8 cellular contexts compared by ENCODE assay signal in genomic region chr3:50542177-50543034, GRCh38. TPM values are rescaled to one million over a fixed set of nuclear protein-coding genes. Genes with fewer than 3 reads are reported as not detected.
DNase-seq lines count a peak whose midpoint lies in the region; ATAC-seq and TF ChIP-seq lines count a peak whose summit lies in the region.

No MANE protein-coding gene starts in this region.

- H3K4me1 ChIP-seq in heart left ventricle, result no peaks in the 10 kb centered on the region
- no peaks in the 10 kb centered on the region for H3K4me1 ChIP-seq in prostate gland (replicated peaks)

- no peaks in the 10 kb centered on the region for H3K9me3 Mint-ChIP-seq in activated naive CD8-positive, alpha-beta T cell treated with anti-CD3 and anti-CD28 coated beads, Interleukin-2, amount 10 ng/mL, durations not matched to agents 7 days and 5 days

- no peak overlapping the region for H3K4me3 ChIP-seq in heart left ventricle
- H3K4me3 ChIP-seq in prostate gland, result no peak overlapping the region

- ATAC-seq in activated naive CD8-positive, alpha-beta T cell treated with anti-CD3 and anti-CD28 coated beads, Interleukin-2, amount 10 ng/mL, durations not matched to agents 7 days and 5 days (ENCODE audit: low read depth), result peak; percentile 72
- peak; percentile 54 to 82 (median 68) for ATAC-seq in heart left ventricle

- TF ChIP-seq POLR2A in heart left ventricle (IDR thresholded peaks at IDR 0.05) (no peak), prostate gland (IDR thresholded peaks at IDR 0.05) (no peak)

- 48 to 50% (median 50%) methylated on average over 2 of the region's 2 CpGs for WGBS in heart left ventricle, 4 donors
- 45% methylated on average over 2 of the region's 2 CpGs for WGBS in prostate gland

- H3K27ac Mint-ChIP-seq in activated naive CD8-positive, alpha-beta T cell treated with anti-CD3 and anti-CD28 coated beads, Interleukin-2, amount 10 ng/mL, durations not matched to agents 7 days and 5 days, result no peak overlapping the region

- peaks cover 28% of the 10 kb centered on the region for H3K27me3 Mint-ChIP-seq in activated naive CD8-positive, alpha-beta T cell treated with anti-CD3 and anti-CD28 coated beads, Interleukin-2, amount 10 ng/mL, durations not matched to agents 7 days and 5 days

- H3K36me3 ChIP-seq in heart left ventricle (no peaks in the 10 kb centered on the region), prostate gland (no peaks in the 10 kb centered on the region)

- H3K27ac ChIP-seq in heart left ventricle (no peak overlapping the region), prostate gland (no peak overlapping the region)

- TF ChIP-seq CTCF in heart left ventricle (IDR thresholded peaks at IDR 0.05) (peak; percentile 80 to 97 (median 90)), prostate gland (IDR thresholded peaks at IDR 0.05) (peak; percentile 81 to 96 (median 90))

- DNase-seq in DMS53 treated with DMSO at 0.1 percent for 48 hours (lab: John Stamatoyannopoulos, UW; ENCODE audit: unreplicated experiment), result peak; percentile 11
- peak; percentile 28 for DNase-seq in LHCN-M2 (ENCODE audit: low read depth)
- DNase-seq in SKM-1 (lab: John Stamatoyannopoulos, UW; ENCODE audit: unreplicated experiment), result peak; percentile 17
- DNase-seq in activated naive CD8-positive, alpha-beta T cell treated with anti-CD3 and anti-CD28 coated beads, Interleukin-2, amount 10 ng/mL, durations not matched to agents 7 days and 5 days, result peak; percentile 67
- peak in 4 of 5 donors; percentile 51 to 64 (median 56) for DNase-seq in heart left ventricle
- DNase-seq in prostate gland (ENCODE audit: low spot score), result peak; percentile 60
- DNase-seq in amniotic stem cell (lab: John Stamatoyannopoulos, UW), result no peak
- no peak for DNase-seq in NOMO-1 treated with DMSO at 0.1 percent for 48 hours (lab: John Stamatoyannopoulos, UW; ENCODE audit: unreplicated experiment)

- POLR2A ChIA-PET in activated naive CD8-positive, alpha-beta T cell treated with anti-CD3 and anti-CD28 coated beads, Interleukin-2, amount 10 ng/mL, durations not matched to agents 7 days and 5 days (lab: Charles Lee), result interaction anchor here (0.8 to 1.6 kb wide), 3 partner anchors 26 to 108 kb away, joined by 3 to 8 read pairs (median 6); partner anchors contain the start of genes C3orf18, CISH and HEMK1

- intact Hi-C loops in heart left ventricle (cut with DNase I), result loop anchor here (1.0 to 10.0 kb wide), 8 partner anchors 104 to 348 kb away; partner anchors contain the start of gene GNAT1 (in 1 of the 10)
- intact Hi-C loops in prostate gland (cut with DNase I), result loop anchor here (2.0 to 5.0 kb wide), 2 partner anchors 110 to 196 kb away; no protein-coding TSS in a partner anchor

- no peaks in the 10 kb centered on the region for H3K9me3 ChIP-seq in heart left ventricle
- no peaks in the 10 kb centered on the region for H3K9me3 ChIP-seq in prostate gland

- H3K4me3 Mint-ChIP-seq in activated naive CD8-positive, alpha-beta T cell treated with anti-CD3 and anti-CD28 coated beads, Interleukin-2, amount 10 ng/mL, durations not matched to agents 7 days and 5 days, result no peak overlapping the region

- H3K36me3 Mint-ChIP-seq in activated naive CD8-positive, alpha-beta T cell treated with anti-CD3 and anti-CD28 coated beads, Interleukin-2, amount 10 ng/mL, durations not matched to agents 7 days and 5 days, result no peaks in the 10 kb centered on the region

- peaks cover 1% of the 10 kb centered on the region for H3K4me1 Mint-ChIP-seq in activated naive CD8-positive, alpha-beta T cell treated with anti-CD3 and anti-CD28 coated beads, Interleukin-2, amount 10 ng/mL, durations not matched to agents 7 days and 5 days

- H3K27me3 ChIP-seq in heart left ventricle (no peaks in the 10 kb centered on the region), prostate gland (replicated peaks; ENCODE audit: insufficient read depth) (no peaks in the 10 kb centered on the region)

RNA-seq across cellular contexts. Expression of gene C3orf18, which starts 25.1 kb away (rescaled TPM):
- total RNA-seq in LHCN-M2 (2014; rRNA removed) (15.1 and 18.7 TPM in 2 replicates), heart left ventricle (10 to 100 TPM; 25.4 to 56.8 (median 40.0) TPM), prostate gland (10 to 100 TPM in 1 of 2 donors, 1 to 10 TPM in 1; 7.5 to 11.0 TPM)
- polyA plus RNA-seq in LHCN-M2 (2012), result 9.4 TPM
- 10 to 100 TPM; 53.2 to 58.4 TPM for total RNA-seq in activated naive CD8-positive, alpha-beta T cell treated with anti-CD3 and anti-CD28 coated beads, Interleukin-2, amount 10 ng/mL, durations not matched to agents 7 days and 5 days
- polyA plus RNA-seq in heart left ventricle, result 10 to 100 TPM; 28.7 to 28.9 TPM

RNA-seq across cellular contexts. Expression of gene HEMK1, which starts 26.9 kb away (rescaled TPM):
- total RNA-seq in LHCN-M2 (2014; rRNA removed) (10.5 and 11.4 TPM in 2 replicates), heart left ventricle (10 to 100 TPM in 7 of 9 donors, 1 to 10 TPM in 2; 7.8 to 19.7 (median 13.8) TPM), prostate gland (10 to 100 TPM in 1 of 2 donors, 1 to 10 TPM in 1; 8.5 to 17.1 TPM)
- polyA plus RNA-seq in LHCN-M2 (2012), result 14.1 TPM
- total RNA-seq in activated naive CD8-positive, alpha-beta T cell treated with anti-CD3 and anti-CD28 coated beads, Interleukin-2, amount 10 ng/mL, durations not matched to agents 7 days and 5 days, result 100 to 1,000 TPM in 1 of 2 experiments, 10 to 100 TPM in 1; 97.4 to 102 TPM
- polyA plus RNA-seq in heart left ventricle, result 10 to 100 TPM; 10.9 to 16.7 TPM

RNA-seq across cellular contexts. Expression of gene CACNA2D2, which starts 39.0 kb away (rescaled TPM):
- not detected in 2 replicates for total RNA-seq in LHCN-M2 (2014; rRNA removed)
- 0.05 TPM for polyA plus RNA-seq in LHCN-M2 (2012)
- 1 to 10 TPM; 2.1 to 2.5 TPM for total RNA-seq in activated naive CD8-positive, alpha-beta T cell treated with anti-CD3 and anti-CD28 coated beads, Interleukin-2, amount 10 ng/mL, durations not matched to agents 7 days and 5 days
- 1 to 10 TPM in 8 of 9 donors, under 1 TPM in 1; 0.95 to 3.6 (median 2.7) TPM for total RNA-seq in heart left ventricle
- 1 to 10 TPM in 1 of 2 donors, under 1 TPM in 1; 0.49 to 1.5 TPM for polyA plus RNA-seq in heart left ventricle
- total RNA-seq in prostate gland, result 1 to 10 TPM; 5.6 to 9.1 TPM

Comparison
In these comparisons a context has a peak if more than half of its experiments do, and no peak if none do; other contexts are left out.
1. DNase-seq: peak in DMS53 treated with DMSO at 0.1 percent for 48 hours (single experiment), LHCN-M2 (single experiment), SKM-1 (single experiment), activated naive CD8-positive, alpha-beta T cell treated with anti-CD3 and anti-CD28 coated beads, Interleukin-2, amount 10 ng/mL, durations not matched to agents 7 days and 5 days (single experiment), heart left ventricle (4 of 5) and prostate gland (single experiment); none in amniotic stem cell (single experiment) and NOMO-1 treated with DMSO at 0.1 percent for 48 hours (single experiment).